Comparison of ENCODE assay signal across 8 cellular contexts in the genomic region with DNA sequence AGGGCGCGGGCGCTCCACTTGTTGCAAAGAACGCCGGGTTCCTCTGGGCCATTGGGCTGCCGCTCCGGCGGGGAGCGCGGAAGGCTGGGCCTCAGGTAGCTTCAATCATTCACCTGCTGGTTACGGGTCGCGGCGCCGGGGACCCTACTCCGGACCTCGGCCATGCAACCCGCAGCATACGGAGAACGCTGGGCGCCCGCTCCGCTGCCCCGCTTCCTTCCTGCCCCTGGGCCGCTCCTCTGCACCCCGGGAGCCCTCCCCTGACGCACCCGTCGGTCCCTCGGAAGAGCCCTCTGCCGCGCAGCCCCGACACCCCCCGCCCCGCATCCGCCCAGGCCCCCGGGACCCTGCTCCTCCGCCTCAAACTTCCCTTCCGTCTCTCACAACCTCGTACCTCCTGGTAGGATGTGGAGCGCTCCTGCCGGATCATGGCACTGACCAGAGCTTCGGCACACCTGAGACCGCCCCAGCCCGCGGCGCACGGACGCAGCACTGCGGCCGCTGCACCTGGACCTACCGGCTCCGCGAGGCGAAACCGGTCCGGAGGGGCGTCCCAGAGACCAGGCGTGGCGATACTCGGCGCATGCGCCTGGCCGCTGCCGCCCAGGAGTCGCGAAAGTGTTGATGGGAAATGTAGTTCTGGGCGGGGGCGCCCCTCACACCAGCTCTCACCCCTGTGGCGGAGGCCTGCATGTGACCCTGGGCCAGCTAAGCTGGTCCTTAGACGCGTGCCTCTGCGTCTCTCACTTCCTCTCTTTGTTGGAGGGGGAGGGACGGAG.
A peak's percentile ranks its signal among the peaks of the same experiment; 100 is the strongest.
DNase-seq lines count a peak whose midpoint lies in the region; ATAC-seq and TF ChIP-seq lines count a peak whose summit lies in the region.

Gene PACC1 (minus strand): TSS at position 559 of the 779 bp plus-strand sequence. CDS start 129 bp downstream, at position 430.

- no peaks in the 10 kb centered on the region for H3K9me3 ChIP-seq in OCI-LY1 (ENCODE audit: low read length)

- peak within 1 kb of the TSS; percentile 80 for H3K9ac ChIP-seq in OCI-LY1 (ENCODE audit: low read length)

- no peaks in the 10 kb centered on the region for H3F3A ChIP-seq in OCI-LY1 (ENCODE audit: insufficient read depth, low read length)

- H3K9me2 ChIP-seq in OCI-LY1 (ENCODE audit: low read depth, low read length): no peaks in the 10 kb centered on the region

- H3K36me3 ChIP-seq in OCI-LY1 (ENCODE audit: insufficient read depth, low read length): peaks cover 16% of the 10 kb centered on the region

- peak within 1 kb of the TSS; percentile 40 for H3K27ac ChIP-seq in OCI-LY1 (ENCODE audit: low read depth, low read length, poor library complexity, severe bottlenecking)

- DNase-seq in D341Med (ENCODE audit: low spot score): peak; percentile 100
- peak in 75 of 76 experiments; percentile 37 to 93 (median 80) for DNase-seq in HUDEP-2 (lab: John Stamatoyannopoulos, UW; ENCODE audit: unreplicated experiment in 76 of 76)
- peak; percentile 86 for DNase-seq in activated CD8-positive, alpha-beta memory T cell treated with anti-CD3 and anti-CD28 coated beads, Interleukin-2, amount 50 U/mL, for 4 hours
- DNase-seq in epidermal melanocyte (ENCODE audit: insufficient read length, low spot score): peak; percentile 96
- peak; percentile 90 for DNase-seq in middle frontal gyrus (ENCODE audit: extremely low spot score, low spot score)
- DNase-seq in stimulated activated CD8-positive, alpha-beta memory T cell treated with anti-CD3 and anti-CD28 coated beads, Interleukin-2, amount 100 ng/mL, for 48 hours (ENCODE audit: low read depth in 2 of 2): peak; percentile 82 to 83

- no peaks in the 10 kb centered on the region for H3K79me2 ChIP-seq in OCI-LY1 (ENCODE audit: insufficient read depth, low read length)

- H2AFZ ChIP-seq in OCI-LY1 (ENCODE audit: low read length): peak within 1 kb of the TSS; percentile 30

- H4K20me1 ChIP-seq in OCI-LY1 (ENCODE audit: insufficient read depth, low read length): no peaks in the 10 kb centered on the region

- H3K27me3 ChIP-seq in OCI-LY1 (ENCODE audit: insufficient read depth, low read length): no peaks in the 10 kb centered on the region

- H3K4me3 ChIP-seq in OCI-LY1 (ENCODE audit: low read depth, low read length, poor library complexity, severe bottlenecking): peak within 1 kb of the TSS; percentile 79

- peaks cover 32% of the 10 kb centered on the region for H3K4me1 ChIP-seq in OCI-LY1 (ENCODE audit: insufficient read depth, low read length, severe bottlenecking)

- TF ChIP-seq CTCF in OCI-LY1 (IDR thresholded peaks at IDR 0.05; ENCODE audit: low read length): no peak

- peak; percentile 97 for ATAC-seq in GM21381 (IDR thresholded peaks at IDR 0.05; ENCODE audit: unreplicated experiment)

- H3K4me2 ChIP-seq in OCI-LY1 (ENCODE audit: low read length): peak within 1 kb of the TSS; percentile 93

Comparison
In these comparisons a context has a peak if more than half of its experiments do, and no peak if none do; other contexts are left out.
1. Peak in every context shown above with its lines: DNase-seq, ATAC-seq, H3K4me3 ChIP-seq and H3K27ac ChIP-seq.